25 cellular contexts compared by ENCODE assay signal in genomic region chr2:102977462-102977861, GRCh38.
"Had no signal": no experiment of that assay in that cellular context is flagged by ENCODE, and none has a peak within 500 bp of the region (broad histone marks: within the 10 kb centered on the region; RNA-seq: fewer than 3 reads in every experiment).

No MANE protein-coding gene starts in this region.

- H3K36me3 ChIP-seq: left lung, neural progenitor cell, neutrophil, right atrium auricular region, right lobe of liver, tibial nerve, uterus had no signal

- H3K4me3 ChIP-seq: left lung, lung, neural progenitor cell, right atrium auricular region, right lobe of liver, smooth muscle cell, tibial nerve, uterus had no signal

- FAIRE-seq: islet of Langerhans, kidney had no signal

- H3K27ac ChIP-seq: left lung, neural progenitor cell, neutrophil, right atrium auricular region, right lobe of liver, tibial nerve, uterus had no signal

- H3K4me1 ChIP-seq: left lung, right atrium auricular region, right lobe of liver, tibial nerve, uterus had no signal

- H3K9me3 ChIP-seq: left lung, neutrophil, right atrium auricular region, right lobe of liver, tibial nerve, uterus had no signal

- ATAC-seq: left colon; left lung; natural killer cell; right lobe of liver; stimulated activated memory B cell treated with anti-CD40 and anti-IgM and Interleukin-4, amounts not matched to agents 10 μg/mL and 1 μg/mL and 100 μg/mL, for 72 hours; stimulated activated naive CD8-positive, alpha-beta T cell treated with anti-CD3 and anti-CD28 coated beads, Interleukin-15, amount 100 ng/mL, for 72 hours had no signal

- H3K9ac ChIP-seq: neural progenitor cell had no signal

- H3K4me2 ChIP-seq: neural progenitor cell, smooth muscle cell had no signal

- H2AFZ ChIP-seq: neural progenitor cell had no signal

- H3K27me3 ChIP-seq: left lung, neural progenitor cell, neutrophil, right atrium auricular region, right lobe of liver, tibial nerve, uterus had no signal

- DNase-seq: immature natural killer cell; kidney; left colon; left lung; naive B cell; natural killer cell; nephron progenitor cell; occipital lobe; right lobe of liver; stimulated activated CD4-positive, alpha-beta T cell treated with anti-CD3 and anti-CD28 coated beads, Interleukin-1b, Interleukin-23, amount 100 ng/mL, for 48 hours; stimulated activated CD4-positive, alpha-beta T cell treated with anti-CD3 and anti-CD28 coated beads, Interleukin-2, amount 100 ng/mL, for 48 hours; stimulated activated CD4-positive, alpha-beta T cell treated with anti-CD3 and anti-CD28 coated beads, Interleukin-4, amount 100 ng/mL, for 4 hours; stimulated activated CD8-positive, alpha-beta memory T cell treated with anti-CD3 and anti-CD28 coated beads, Interleukin-4, amount 100 ng/mL, for 48 hours; stimulated activated naive CD4-positive, alpha-beta T cell treated with Interleukin-2 at 50 U/mL for 16 hours; stimulated activated naive CD8-positive, alpha-beta T cell treated with anti-CD3 and anti-CD28 coated beads, Interleukin-15, amount 100 ng/mL, for 72 hours; substantia nigra; uterus had no signal
